8 cellular contexts compared by ENCODE assay signal in genomic region chr20:44909872-44910689, GRCh38.
DNase-seq lines count a peak whose midpoint lies in the region; ATAC-seq lines count a peak whose summit lies in the region.

Gene PABPC1L, plus strand, starts transcription at chr20:44910060. Its CDS starts 84 bp downstream, at chr20:44910144.

- DNase-seq in NCI-H1417 (lab: John Stamatoyannopoulos, UW): peak; percentile 75 to 90 (median 90)
- DNase-seq in NCI-H1417 treated with DMSO at 0.1 percent for 48 hours (lab: John Stamatoyannopoulos, UW): no peak
- DNase-seq in NCI-H2196 (lab: John Stamatoyannopoulos, UW; ENCODE audit: unreplicated experiment): peak; percentile 76
- DNase-seq in activated CD4-positive, CD25-positive, alpha-beta regulatory T cell treated with anti-CD3 and anti-CD28 coated beads, Interleukin-2, amount 50 U/mL, for 72 hours: peak; percentile 79
- peak; percentile 51 for DNase-seq in cerebellar cortex (ENCODE audit: low spot score)
- peak; percentile 75 for DNase-seq in kidney tubule cell (ENCODE audit: low spot score)
- DNase-seq in stimulated activated CD4-positive, alpha-beta T cell treated with anti-CD3 and anti-CD28 coated beads, Interleukin-1b, Interleukin-23, amount 100 ng/mL, for 48 hours: peak; percentile 70

- peak; percentile 65 for ATAC-seq in HG02973 (IDR thresholded peaks at IDR 0.05; ENCODE audit: unreplicated experiment)
